17 cellular contexts compared by ENCODE assay signal in genomic region chr19:41929536-41930071, GRCh38. TPM values are rescaled to one million over a fixed set of nuclear protein-coding genes. Genes with fewer than 3 reads are reported as not detected.
A peak's percentile ranks its signal among the peaks of the same experiment; 100 is the strongest.
DNase-seq lines count a peak whose midpoint lies in the region; ATAC-seq and TF ChIP-seq lines count a peak whose summit lies in the region.
"Had no signal": no experiment of that assay in that cellular context is flagged by ENCODE, and none has a peak within 500 bp of the region (broad histone marks: within the 10 kb centered on the region; RNA-seq: fewer than 3 reads in every experiment).

No MANE protein-coding gene starts in this region.

- H3K9me3 ChIP-seq in WERI-Rb-1 (ENCODE audit: severe bottlenecking) = no peaks in the 10 kb centered on the region
- H3K9me3 ChIP-seq: mucosa of descending colon had no signal

- peaks cover 4% of the 10 kb centered on the region for H3K36me3 Mint-ChIP-seq in T-helper 1 cell treated with Interleukin-12 subunit alpha and Interleukin-12 subunit beta and Interleukin-4 antibody, amounts not matched to agents 30 μg/mL and 1 μg/mL, for 36 hours (ENCODE audit: low read depth)
- H3K36me3 Mint-ChIP-seq in GM23338 (ENCODE audit: low read depth) = no peaks in the 10 kb centered on the region
- no peaks in the 10 kb centered on the region for H3K36me3 Mint-ChIP-seq in activated naive CD8-positive, alpha-beta T cell
- no peaks in the 10 kb centered on the region for H3K36me3 Mint-ChIP-seq in naive thymus-derived CD8-positive, alpha-beta T cell

- H3K27ac Mint-ChIP-seq in T-helper 1 cell treated with Interleukin-12 subunit alpha and Interleukin-12 subunit beta and Interleukin-4 antibody, amounts not matched to agents 30 μg/mL and 1 μg/mL, for 36 hours = peak overlapping the region; percentile 70
- H3K27ac Mint-ChIP-seq in GM23338 = no peak overlapping the region
- no peak overlapping the region for H3K27ac Mint-ChIP-seq in activated naive CD8-positive, alpha-beta T cell
- peak overlapping the region in 9 of 10 donors; percentile 71 to 94 (median 83) for H3K27ac Mint-ChIP-seq in naive thymus-derived CD8-positive, alpha-beta T cell
- H3K27ac Mint-ChIP-seq: HFFc6 had no signal

- H2AFZ ChIP-seq in GM23338 = no peak overlapping the region

- H3K27ac ChIP-seq in GM23338 (ENCODE audit: low read depth) (no peak overlapping the region), WERI-Rb-1 (no peak overlapping the region)
- H3K27ac ChIP-seq: 22Rv1, dorsolateral prefrontal cortex, KMS-11, SK-N-MC had no signal

- H3K4me3 ChIP-seq in GM23338 = no peak overlapping the region
- no peak overlapping the region for H3K4me3 ChIP-seq in WERI-Rb-1 (ENCODE audit: low read depth, low read length)
- H3K4me3 ChIP-seq: mucosa of descending colon had no signal

- H3K9me2 ChIP-seq in GM23338 (ENCODE audit: insufficient read depth) = no peaks in the 10 kb centered on the region

- peak overlapping the region; percentile 89 for H3K4me3 Mint-ChIP-seq in T-helper 1 cell treated with Interleukin-12 subunit alpha and Interleukin-12 subunit beta and Interleukin-4 antibody, amounts not matched to agents 30 μg/mL and 1 μg/mL, for 36 hours
- peak overlapping the region; percentile 72; the same call in 2 of the 3 replicates for H3K4me3 Mint-ChIP-seq in GM23338
- peak overlapping the region; percentile 88 for H3K4me3 Mint-ChIP-seq in activated naive CD8-positive, alpha-beta T cell
- peak overlapping the region in 9 of 10 donors; percentile 52 to 97 (median 93) for H3K4me3 Mint-ChIP-seq in naive thymus-derived CD8-positive, alpha-beta T cell

- peaks cover 24% of the 10 kb centered on the region for H4K20me1 ChIP-seq in GM23338 (replicated peaks; ENCODE audit: insufficient read depth)

- ATAC-seq in GM23338 = peak; percentile 9
- ATAC-seq in naive thymus-derived CD8-positive, alpha-beta T cell = peak in 1 of 2 donors; percentile 12

- H3K36me3 ChIP-seq in GM23338 (ENCODE audit: insufficient read depth) (no peaks in the 10 kb centered on the region), WERI-Rb-1 (no peaks in the 10 kb centered on the region)

- H3K79me2 ChIP-seq in GM23338 (replicated peaks; ENCODE audit: insufficient read depth) = no peaks in the 10 kb centered on the region

- H3K4me2 ChIP-seq in GM23338 = peak overlapping the region; percentile 81; the same call in 1 of the 2 replicates
- H3K4me2 ChIP-seq: KMS-11 had no signal

- H3K4me1 Mint-ChIP-seq in T-helper 1 cell treated with Interleukin-12 subunit alpha and Interleukin-12 subunit beta and Interleukin-4 antibody, amounts not matched to agents 30 μg/mL and 1 μg/mL, for 36 hours (ENCODE audit: low read depth) = peaks cover 29% of the 10 kb centered on the region
- H3K4me1 Mint-ChIP-seq in GM23338 = peaks cover 33% of the 10 kb centered on the region
- H3K4me1 Mint-ChIP-seq in activated naive CD8-positive, alpha-beta T cell (ENCODE audit: low read depth) = peaks cover 42% of the 10 kb centered on the region
- H3K4me1 Mint-ChIP-seq in naive thymus-derived CD8-positive, alpha-beta T cell = peaks cover 31 to 53% (median 46%) of the 10 kb centered on the region in 4 donors

- TF ChIP-seq CTCF in GM23338 (conservative IDR thresholded peaks at IDR 0.05; ENCODE audit: low read depth in 2 of 2) (no peak), WERI-Rb-1 (IDR thresholded peaks at IDR 0.05; ENCODE audit: low read depth, low read length) (no peak)

- H3K27me3 Mint-ChIP-seq in T-helper 1 cell treated with Interleukin-12 subunit alpha and Interleukin-12 subunit beta and Interleukin-4 antibody, amounts not matched to agents 30 μg/mL and 1 μg/mL, for 36 hours (ENCODE audit: low read depth) = peaks cover 11% of the 10 kb centered on the region
- peaks cover 61% of the 10 kb centered on the region for H3K27me3 Mint-ChIP-seq in GM23338 (ENCODE audit: insufficient read depth, low read depth, poor library complexity)
- no peaks in the 10 kb centered on the region for H3K27me3 Mint-ChIP-seq in activated naive CD8-positive, alpha-beta T cell
- H3K27me3 Mint-ChIP-seq in naive thymus-derived CD8-positive, alpha-beta T cell = peaks cover 0 to 3% (median 0%) of the 10 kb centered on the region in 5 donors

- H3K4me1 ChIP-seq in GM23338 (ENCODE audit: insufficient read depth) = peaks cover 23% of the 10 kb centered on the region

- H3K27me3 ChIP-seq in GM23338 (ENCODE audit: insufficient read depth) (peaks cover 100% of the 10 kb centered on the region), WERI-Rb-1 (ENCODE audit: insufficient read depth, low read depth, severe bottlenecking) (peaks cover 41% of the 10 kb centered on the region)

- H3F3A ChIP-seq in GM23338 (replicated peaks; ENCODE audit: low read depth) = peaks cover 22% of the 10 kb centered on the region

- POLR2A ChIA-PET in naive thymus-derived CD8-positive, alpha-beta T cell (lab: Charles Lee) = interaction anchor here (0.8 to 9.4 kb wide), 13 partner anchors 8 to 70 kb away, joined by 3 to 176 read pairs (median 6); partner anchors contain the start of genes ARHGEF1, CD79A, RABAC1 and RPS19

- no peaks in the 10 kb centered on the region for H3K9me3 Mint-ChIP-seq in T-helper 1 cell treated with Interleukin-12 subunit alpha and Interleukin-12 subunit beta and Interleukin-4 antibody, amounts not matched to agents 30 μg/mL and 1 μg/mL, for 36 hours
- H3K9me3 Mint-ChIP-seq in GM23338 = no peaks in the 10 kb centered on the region; the same call in 2 of the 3 replicates
- no peaks in the 10 kb centered on the region for H3K9me3 Mint-ChIP-seq in activated naive CD8-positive, alpha-beta T cell (ENCODE audit: low read depth)
- no peaks in the 10 kb centered on the region for H3K9me3 Mint-ChIP-seq in naive thymus-derived CD8-positive, alpha-beta T cell
- H3K9me3 Mint-ChIP-seq: HFFc6 had no signal

- DNase-seq in T-helper 1 cell (no peak), GM23338 (ENCODE audit: low spot score) (peak; percentile 53), NCI-H2171 treated with DMSO at 0.1 percent for 48 hours (lab: John Stamatoyannopoulos, UW) (no peak), WERI-Rb-1 (no peak), NCI-H2081 (lab: John Stamatoyannopoulos, UW) (no peak)
- no peak for DNase-seq in naive thymus-derived CD8-positive, alpha-beta T cell
- DNase-seq: dorsolateral prefrontal cortex, GDM1, HFFc6, hypothalamus, NCI-H1417 treated with DMSO at 0.1 percent for 48 hours had no signal

TF ChIP-seq in GM23338, 12 proteins besides CTCF, POLR2A, EP300 and RAD21:
- peak; percentile 65 for TF ChIP-seq EZH2 (IDR thresholded peaks at IDR 0.05; ENCODE audit: low read depth, unreplicated experiment)
- TF ChIP-seq EZH2phosphoT487 (IDR thresholded peaks at IDR 0.05; ENCODE audit: unreplicated experiment) = no peak

RNA-seq across cellular contexts. Expression of gene ERFL, which starts 1.4 kb away (rescaled TPM):
- total RNA-seq in GM23338 (2014; rRNA removed; shearing (Covaris generic)) = 0.69 TPM in 1 of 2 replicates, not detected in the other
- 0.14 TPM in 1 of 2 replicates, not detected in the other for polyA plus RNA-seq in GM23338 (2016; fragmentation: Nextera tagmentation; extraction: Ambion mirVana)
- total RNA-seq in naive thymus-derived CD8-positive, alpha-beta T cell = 1 to 10 TPM; 7.5 to 8.1 TPM
- polyA plus RNA-seq in naive thymus-derived CD8-positive, alpha-beta T cell = not detected

RNA-seq across cellular contexts. Expression of gene RABAC1, which starts 29.5 kb away (rescaled TPM):
- 113 and 151 TPM in 2 replicates for total RNA-seq in GM23338 (2014; rRNA removed; shearing (Covaris generic))
- 206 and 215 TPM in 2 replicates for polyA plus RNA-seq in GM23338 (2016; fragmentation: Nextera tagmentation; extraction: Ambion mirVana)
- 10 to 100 TPM; 87.6 to 90.3 TPM for total RNA-seq in naive thymus-derived CD8-positive, alpha-beta T cell
- 100 to 1,000 TPM; 201 to 288 (median 231) TPM for polyA plus RNA-seq in naive thymus-derived CD8-positive, alpha-beta T cell

RNA-seq across cellular contexts. Expression of gene ARHGEF1, which starts 46.6 kb away (rescaled TPM):
- 36.8 and 44.7 TPM in 2 replicates for total RNA-seq in GM23338 (2014; rRNA removed; shearing (Covaris generic))
- polyA plus RNA-seq in GM23338 (2016; fragmentation: Nextera tagmentation; extraction: Ambion mirVana) = 41.3 and 50.8 TPM in 2 replicates
- total RNA-seq in naive thymus-derived CD8-positive, alpha-beta T cell = 1,000 to 10,000 TPM; 1,211 to 1,239 TPM
- 100 to 1,000 TPM; 161 to 346 (median 211) TPM for polyA plus RNA-seq in naive thymus-derived CD8-positive, alpha-beta T cell

RNA-seq across cellular contexts. Expression of gene CD79A, which starts 52.5 kb away (rescaled TPM):
- total RNA-seq in GM23338 (2014; rRNA removed; shearing (Covaris generic)) = not detected in 2 replicates
- polyA plus RNA-seq in GM23338 (2016; fragmentation: Nextera tagmentation; extraction: Ambion mirVana) = 0.27 and 0.47 TPM in 2 replicates
- total RNA-seq in naive thymus-derived CD8-positive, alpha-beta T cell = 10 to 100 TPM; 48.6 to 51.0 TPM
- polyA plus RNA-seq in naive thymus-derived CD8-positive, alpha-beta T cell = 10 to 100 TPM; 54.9 to 88.2 (median 85.1) TPM

Comparison
In these comparisons a context has a peak if more than half of its experiments do, and no peak if none do; other contexts are left out.
1. H3K27ac Mint-ChIP-seq: peak in T-helper 1 cell treated with Interleukin-12 subunit alpha and Interleukin-12 subunit beta and Interleukin-4 antibody, amounts not matched to agents 30 μg/mL and 1 μg/mL, for 36 hours (single experiment) and naive thymus-derived CD8-positive, alpha-beta T cell (9 of 10); none in GM23338 (single experiment) and activated naive CD8-positive, alpha-beta T cell (single experiment).
2. RNA of gene ARHGEF1, which starts 46.6 kb away (total RNA-seq): 1,211 to 1,239 TPM in naive thymus-derived CD8-positive, alpha-beta T cell; 36.8 to 44.7 TPM in GM23338; every median in the first group is over 10 times any median in the second.
3. Peak in every context shown above with its lines, with median percentiles within 50 percentile points of each other: H3K4me3 Mint-ChIP-seq.